7 cellular contexts compared by ENCODE assay signal in genomic region chr5:177476531-177477233, GRCh38. TPM values are rescaled to one million over a fixed set of nuclear protein-coding genes. Genes with fewer than 3 reads are reported as not detected.
DNase-seq lines count a peak whose midpoint lies in the region; TF ChIP-seq lines count a peak whose summit lies in the region.
"Had no signal": no experiment of that assay in that cellular context is flagged by ENCODE, and none has a peak within 500 bp of the region (broad histone marks: within the 10 kb centered on the region; RNA-seq: fewer than 3 reads in every experiment).

No MANE protein-coding gene starts in this region.

- no peak overlapping the region for H3K56ac ChIP-seq in H9 (ENCODE audit: insufficient read length, low read depth, low read length)

- peaks cover 40% of the 10 kb centered on the region for H3K4me1 Mint-ChIP-seq in activated CD4-positive, alpha-beta T cell treated with anti-CD3 and anti-CD28 coated beads, Interleukin-2, amount 10 ng/mL, durations not matched to agents 24 days and 14 days
- peaks cover 20% of the 10 kb centered on the region for H3K4me1 Mint-ChIP-seq in endodermal cell
- peaks cover 30 to 42% of the 10 kb centered on the region in 2 experiments for H3K4me1 Mint-ChIP-seq in H9
- peaks cover 41% of the 10 kb centered on the region for H3K4me1 Mint-ChIP-seq in activated CD4-positive, alpha-beta memory T cell treated with anti-CD3 and anti-CD28 coated beads, Interleukin-2, amount 10 ng/mL, durations not matched to agents 7 days and 5 days

- H3K18ac ChIP-seq in H9 (ENCODE audit: insufficient read length, low read depth, low read length): no peak overlapping the region

- H3K27me3 Mint-ChIP-seq in activated CD4-positive, alpha-beta T cell treated with anti-CD3 and anti-CD28 coated beads, Interleukin-2, amount 10 ng/mL, durations not matched to agents 24 days and 14 days: peaks cover 8% of the 10 kb centered on the region
- H3K27me3 Mint-ChIP-seq in endodermal cell (ENCODE audit: insufficient read depth) (no peaks in the 10 kb centered on the region), H9 (ENCODE audit: low read depth) (no peaks in the 10 kb centered on the region; the same call in 1 of the 2 replicates)
- H3K27me3 Mint-ChIP-seq in activated CD4-positive, alpha-beta memory T cell treated with anti-CD3 and anti-CD28 coated beads, Interleukin-2, amount 10 ng/mL, durations not matched to agents 7 days and 5 days: peaks cover 23% of the 10 kb centered on the region

- no peak overlapping the region for H3K23ac ChIP-seq in H9 (ENCODE audit: insufficient read length, low read depth, low read length)

- no peak overlapping the region for H2BK120ac ChIP-seq in H9 (ENCODE audit: low read depth, low read length, poor library complexity, severe bottlenecking)

- no peak for DNase-seq in activated CD4-positive, alpha-beta T cell treated with anti-CD3 and anti-CD28 coated beads, Interleukin-2, amount 10 ng/mL, durations not matched to agents 24 days and 14 days
- DNase-seq in activated CD4-positive, alpha-beta T cell treated with anti-CD3 and anti-CD28 coated beads for 4 hours: no peak
- DNase-seq in endodermal cell (peak; percentile 73), stomach (no peak), H9 (no peak)
- DNase-seq in activated CD4-positive, alpha-beta memory T cell treated with anti-CD3 and anti-CD28 coated beads, Interleukin-2, amount 10 ng/mL, durations not matched to agents 7 days and 5 days: no peak
- DNase-seq: ACHN had no signal

- no peaks in the 10 kb centered on the region for H3K79me1 ChIP-seq in H9 (ENCODE audit: insufficient read depth, low read depth, low read length, poor library complexity, severe bottlenecking)

- H2BK12ac ChIP-seq in H9 (ENCODE audit: insufficient read length, low read depth, low read length): no peak overlapping the region

- no peaks in the 10 kb centered on the region for H3K9me3 Mint-ChIP-seq in activated CD4-positive, alpha-beta T cell treated with anti-CD3 and anti-CD28 coated beads, Interleukin-2, amount 10 ng/mL, durations not matched to agents 24 days and 14 days
- H3K9me3 Mint-ChIP-seq in endodermal cell: no peaks in the 10 kb centered on the region
- H3K9me3 Mint-ChIP-seq in H9: no peaks in the 10 kb centered on the region
- no peaks in the 10 kb centered on the region for H3K9me3 Mint-ChIP-seq in activated CD4-positive, alpha-beta memory T cell treated with anti-CD3 and anti-CD28 coated beads, Interleukin-2, amount 10 ng/mL, durations not matched to agents 7 days and 5 days

- H3K79me2 ChIP-seq in H9 (ENCODE audit: insufficient read depth, low read length): peaks cover 9% of the 10 kb centered on the region; the same call in 1 of the 2 replicates

- H3K14ac ChIP-seq in H9 (ENCODE audit: insufficient read depth, low read length): no peak overlapping the region

- peaks cover 4% of the 10 kb centered on the region for H3K23me2 ChIP-seq in H9 (ENCODE audit: insufficient read length, low read depth, low read length, poor library complexity, severe bottlenecking)

- no peak overlapping the region for H3K4me2 ChIP-seq in H9 (ENCODE audit: insufficient read depth, insufficient read length, low read length)

- no peak overlapping the region for H2AFZ ChIP-seq in H9 (ENCODE audit: low read length)

- POLR2A ChIA-PET in activated CD4-positive, alpha-beta memory T cell treated with anti-CD3 and anti-CD28 coated beads, Interleukin-2, amount 10 ng/mL, durations not matched to agents 7 days and 5 days (lab: Charles Lee): interaction anchor here (0.8 to 1.1 kb wide), 2 partner anchors 31 to 38 kb away, joined by 3 read pairs; no protein-coding TSS in a partner anchor

- H2BK15ac ChIP-seq in H9 (ENCODE audit: low read depth, low read length): no peak overlapping the region

- H3K27ac ChIP-seq in endodermal cell (ENCODE audit: low read depth, low read length) (no peak overlapping the region), stomach (peak overlapping the region in 4 of 5 donors; percentile 65 to 83 (median 80)), H9 (ENCODE audit: insufficient read length, low read depth, low read length) (no peak overlapping the region)

- no peak overlapping the region for H4K91ac ChIP-seq in H9 (ENCODE audit: insufficient read length, low read depth, low read length)

- no peak overlapping the region for H3K4ac ChIP-seq in H9 (ENCODE audit: low read depth, low read length)

- peak overlapping the region; percentile 46 for H3K4me3 Mint-ChIP-seq in activated CD4-positive, alpha-beta T cell treated with anti-CD3 and anti-CD28 coated beads, Interleukin-2, amount 10 ng/mL, durations not matched to agents 24 days and 14 days
- H3K4me3 Mint-ChIP-seq in endodermal cell: no peak overlapping the region
- no peak overlapping the region for H3K4me3 Mint-ChIP-seq in H9
- H3K4me3 Mint-ChIP-seq in activated CD4-positive, alpha-beta memory T cell treated with anti-CD3 and anti-CD28 coated beads, Interleukin-2, amount 10 ng/mL, durations not matched to agents 7 days and 5 days: no peak overlapping the region

- no peak overlapping the region for H4K5ac ChIP-seq in H9 (ENCODE audit: insufficient read length, low read depth, low read length)

- no peak overlapping the region for H2BK20ac ChIP-seq in H9 (ENCODE audit: low read depth, low read length, poor library complexity, severe bottlenecking)

- 83 to 93% methylated on average over 14 to 18 of the region's 18 CpGs for WGBS in endodermal cell (ENCODE audit: insufficient coverage in 1 of 2, insufficient read length in 1 of 2), 2 experiments
- WGBS in stomach, 5 donors: 71 to 78% (median 75%) methylated on average over 18 of the region's 18 CpGs
- WGBS in H9 (ENCODE audit: extremely low coverage, insufficient read length, low lambda C conversion rate): no CpG with 5 or more reads among the region's 18 CpGs

- H4K8ac ChIP-seq in H9 (replicated peaks; ENCODE audit: insufficient read length, low read depth, low read length): no peak overlapping the region

- CTCF ChIA-PET in activated CD4-positive, alpha-beta memory T cell treated with anti-CD3 and anti-CD28 coated beads, Interleukin-2, amount 10 ng/mL, durations not matched to agents 7 days and 5 days (lab: Charles Lee): interaction anchor here (1.3 to 2.5 kb wide), 2 partner anchors 16 to 21 kb away, joined by 5 to 9 read pairs; no protein-coding TSS in a partner anchor

- H3K27me3 ChIP-seq in endodermal cell (ENCODE audit: control insufficient read depth, insufficient read depth, low read length, poor library complexity, severe bottlenecking): no peaks in the 10 kb centered on the region
- H3K27me3 ChIP-seq in stomach: peaks cover 0 to 22% (median 3%) of the 10 kb centered on the region in 3 donors
- H3K27me3 ChIP-seq in H9 (ENCODE audit: insufficient read depth, low read length): no peaks in the 10 kb centered on the region

- peaks cover 5% of the 10 kb centered on the region for H3K36me3 Mint-ChIP-seq in activated CD4-positive, alpha-beta T cell treated with anti-CD3 and anti-CD28 coated beads, Interleukin-2, amount 10 ng/mL, durations not matched to agents 24 days and 14 days (ENCODE audit: low read depth)
- H3K36me3 Mint-ChIP-seq in endodermal cell (ENCODE audit: low read depth): peaks cover 20% of the 10 kb centered on the region
- H3K36me3 Mint-ChIP-seq in H9 (ENCODE audit: insufficient read depth in 1 of 3, low read depth in 3 of 3): peaks cover 7 to 22% (median 19%) of the 10 kb centered on the region in 3 experiments; a peak in 6 of 7 replicates
- peaks cover 4% of the 10 kb centered on the region for H3K36me3 Mint-ChIP-seq in activated CD4-positive, alpha-beta memory T cell treated with anti-CD3 and anti-CD28 coated beads, Interleukin-2, amount 10 ng/mL, durations not matched to agents 7 days and 5 days (ENCODE audit: low read depth)

- no peaks in the 10 kb centered on the region for H4K20me1 ChIP-seq in H9 (ENCODE audit: control insufficient read depth, insufficient read depth, insufficient read length)

- no peak overlapping the region for H2BK5ac ChIP-seq in H9 (ENCODE audit: insufficient read length, low read length)

- H3K9me3 ChIP-seq in endodermal cell (ENCODE audit: control insufficient read depth, low read length) (no peaks in the 10 kb centered on the region), stomach (no peaks in the 10 kb centered on the region), H9 (ENCODE audit: control insufficient read depth, low read depth, low read length) (no peaks in the 10 kb centered on the region)

- H3K36me3 ChIP-seq in endodermal cell (ENCODE audit: control insufficient read depth, insufficient read depth, low read length): peaks cover 16% of the 10 kb centered on the region
- H3K36me3 ChIP-seq in stomach: peaks cover 0 to 5% (median 2%) of the 10 kb centered on the region in 4 donors

- TF ChIP-seq CTCF in endodermal cell (conservative IDR thresholded peaks at IDR 0.05): no peak
- no peak for TF ChIP-seq CTCF in stomach (IDR thresholded peaks at IDR 0.05)
- TF ChIP-seq CTCF in H9 (conservative IDR thresholded peaks at IDR 0.05): no peak

- peaks cover 12% of the 10 kb centered on the region for H3K4me1 ChIP-seq in endodermal cell (ENCODE audit: control insufficient read depth, insufficient read depth, low read length)
- H3K4me1 ChIP-seq in stomach: peaks cover 26 to 88% (median 59%) of the 10 kb centered on the region in 4 donors
- H3K4me1 ChIP-seq in H9 (ENCODE audit: insufficient read depth, low read length): peaks cover 13% of the 10 kb centered on the region; the same call in 1 of the 2 replicates

- H3K4me3 ChIP-seq in endodermal cell (ENCODE audit: low read length): no peak overlapping the region
- H3K4me3 ChIP-seq in stomach: no peak overlapping the region

- no peak for TF ChIP-seq POLR2A in stomach (IDR thresholded peaks at IDR 0.05)

- H3T11ph ChIP-seq in H9 (ENCODE audit: low read length): no peak overlapping the region

- H2AK5ac ChIP-seq in H9 (ENCODE audit: insufficient read length, low read length): no peak overlapping the region

- TF ChIP-seq EP300 in stomach (IDR thresholded peaks at IDR 0.05): no peak

- no peak overlapping the region for H3K9ac ChIP-seq in endodermal cell (ENCODE audit: extremely low read depth, low read length, poor library complexity, severe bottlenecking)
- no peak overlapping the region for H3K9ac ChIP-seq in H9 (ENCODE audit: extremely low read depth, insufficient read length, low read length)

- intact Hi-C loops in activated CD4-positive, alpha-beta T cell treated with anti-CD3 and anti-CD28 coated beads, Interleukin-2, amount 10 ng/mL, durations not matched to agents 24 days and 14 days (cut with micrococcal nuclease): no loop called here
- intact Hi-C loops in stomach (cut with DNase I; ENCODE audit: low total_unique reads): no loop called here

- peak overlapping the region; percentile 65 for H3K27ac Mint-ChIP-seq in activated CD4-positive, alpha-beta T cell treated with anti-CD3 and anti-CD28 coated beads, Interleukin-2, amount 10 ng/mL, durations not matched to agents 24 days and 14 days
- H3K27ac Mint-ChIP-seq in endodermal cell (no peak overlapping the region), H9 (peak overlapping the region in 1 of 3 experiments; percentile 2; a peak in 1 of 7 replicates)
- H3K27ac Mint-ChIP-seq in activated CD4-positive, alpha-beta memory T cell treated with anti-CD3 and anti-CD28 coated beads, Interleukin-2, amount 10 ng/mL, durations not matched to agents 7 days and 5 days: no peak overlapping the region

RNA-seq across cellular contexts. Expression of gene DBN1, which starts 3.2 kb away (rescaled TPM):
- total RNA-seq in activated CD4-positive, alpha-beta T cell treated with anti-CD3 and anti-CD28 coated beads, Interleukin-2, amount 10 ng/mL, durations not matched to agents 24 days and 14 days: 22.0 and 23.5 TPM in 2 replicates
- total RNA-seq in endodermal cell (100 to 1,000 TPM; 322 to 383 TPM), stomach (10 to 100 TPM; 15.2 to 78.1 (median 53.3) TPM), H9 (2021) (339 and 340 TPM in 2 replicates)
- polyA plus RNA-seq in endodermal cell (2013, experiment 1 of 2): 285 TPM
- 272 TPM for polyA plus RNA-seq in endodermal cell (2013, experiment 2 of 2)
- polyA plus RNA-seq in stomach: 10 to 100 TPM; 14.7 to 31.3 (median 22.7) TPM
- 1 to 10 TPM; 4.9 to 5.0 TPM for total RNA-seq in activated CD4-positive, alpha-beta memory T cell treated with anti-CD3 and anti-CD28 coated beads, Interleukin-2, amount 10 ng/mL, durations not matched to agents 7 days and 5 days

RNA-seq across cellular contexts. Expression of gene PDLIM7, which starts 20.7 kb away (rescaled TPM):
- 64.9 and 65.3 TPM in 2 replicates for total RNA-seq in activated CD4-positive, alpha-beta T cell treated with anti-CD3 and anti-CD28 coated beads, Interleukin-2, amount 10 ng/mL, durations not matched to agents 24 days and 14 days
- total RNA-seq in endodermal cell: 100 to 1,000 TPM; 196 to 241 TPM
- 307 TPM for polyA plus RNA-seq in endodermal cell (2013, experiment 1 of 2)
- polyA plus RNA-seq in endodermal cell (2013, experiment 2 of 2): 281 TPM
- 100 to 1,000 TPM in 2 of 5 donors, 10 to 100 TPM in 3; 14.6 to 126 (median 97.0) TPM for total RNA-seq in stomach
- polyA plus RNA-seq in stomach: 100 to 1,000 TPM in 1 of 3 donors, 10 to 100 TPM in 2; 43.5 to 142 (median 76.6) TPM
- 134 and 137 TPM in 2 replicates for total RNA-seq in H9 (2021)
- 10 to 100 TPM; 55.1 to 56.6 TPM for total RNA-seq in activated CD4-positive, alpha-beta memory T cell treated with anti-CD3 and anti-CD28 coated beads, Interleukin-2, amount 10 ng/mL, durations not matched to agents 7 days and 5 days

RNA-seq across cellular contexts. Expression of gene PRR7, which starts 30.1 kb away (rescaled TPM):
- 13.6 TPM in 2 replicates for total RNA-seq in activated CD4-positive, alpha-beta T cell treated with anti-CD3 and anti-CD28 coated beads, Interleukin-2, amount 10 ng/mL, durations not matched to agents 24 days and 14 days
- total RNA-seq in endodermal cell (1 to 10 TPM; 4.7 to 8.0 TPM), stomach (under 1 TPM in 1 of 5 donors, not detected in 4; 0.73 TPM), H9 (2021) (9.6 and 10.2 TPM in 2 replicates)
- 8.2 TPM for polyA plus RNA-seq in endodermal cell (2013, experiment 1 of 2)
- polyA plus RNA-seq in endodermal cell (2013, experiment 2 of 2): 8.7 TPM
- 1 to 10 TPM in 2 of 3 donors, under 1 TPM in 1; 0.61 to 3.7 (median 1.5) TPM for polyA plus RNA-seq in stomach
- total RNA-seq in activated CD4-positive, alpha-beta memory T cell treated with anti-CD3 and anti-CD28 coated beads, Interleukin-2, amount 10 ng/mL, durations not matched to agents 7 days and 5 days: 1 to 10 TPM; 4.9 to 5.8 TPM

RNA-seq across cellular contexts. Expression of gene DOK3, which starts 32.9 kb away (rescaled TPM):
- total RNA-seq in activated CD4-positive, alpha-beta T cell treated with anti-CD3 and anti-CD28 coated beads, Interleukin-2, amount 10 ng/mL, durations not matched to agents 24 days and 14 days: 4.5 and 5.2 TPM in 2 replicates
- 1 to 10 TPM; 2.1 to 7.7 TPM for total RNA-seq in endodermal cell
- 2.2 TPM for polyA plus RNA-seq in endodermal cell (2013, experiment 1 of 2)
- polyA plus RNA-seq in endodermal cell (2013, experiment 2 of 2): 3.3 TPM
- total RNA-seq in stomach: 10 to 100 TPM in 1 of 5 donors, 1 to 10 TPM in 2, under 1 TPM in 1, not detected in 1; 0.43 to 31.2 (median 3.9) TPM
- 1 to 10 TPM; 2.4 to 6.0 (median 4.9) TPM for polyA plus RNA-seq in stomach
- total RNA-seq in H9 (2021): 15.9 and 16.4 TPM in 2 replicates
- total RNA-seq in activated CD4-positive, alpha-beta memory T cell treated with anti-CD3 and anti-CD28 coated beads, Interleukin-2, amount 10 ng/mL, durations not matched to agents 7 days and 5 days: 1 to 10 TPM; 2.4 TPM

RNA-seq across cellular contexts. Expression of gene DDX41, which starts 40.1 kb away (rescaled TPM):
- total RNA-seq in activated CD4-positive, alpha-beta T cell treated with anti-CD3 and anti-CD28 coated beads, Interleukin-2, amount 10 ng/mL, durations not matched to agents 24 days and 14 days: 157 and 172 TPM in 2 replicates
- 100 to 1,000 TPM; 115 TPM for total RNA-seq in endodermal cell
- polyA plus RNA-seq in endodermal cell (2013, experiment 1 of 2): 82.8 TPM
- 76.3 TPM for polyA plus RNA-seq in endodermal cell (2013, experiment 2 of 2)
- 100 to 1,000 TPM in 3 of 5 donors, 10 to 100 TPM in 2; 54.9 to 263 (median 128) TPM for total RNA-seq in stomach
- polyA plus RNA-seq in stomach: 10 to 100 TPM; 65.3 to 72.9 (median 71.0) TPM
- total RNA-seq in H9 (2021): 125 and 133 TPM in 2 replicates
- total RNA-seq in activated CD4-positive, alpha-beta memory T cell treated with anti-CD3 and anti-CD28 coated beads, Interleukin-2, amount 10 ng/mL, durations not matched to agents 7 days and 5 days: 100 to 1,000 TPM; 105 to 107 TPM

Comparison
In these comparisons a context has a peak if more than half of its experiments do, and no peak if none do; other contexts are left out.
1. H3K27ac ChIP-seq: peak in stomach (4 of 5); none in endodermal cell (single experiment) and H9 (single experiment).